1 cellular context compared by ENCODE assay signal in genomic region chr12:46471404-46471803, GRCh38.
TF ChIP-seq lines count a peak whose summit lies in the region.

No MANE protein-coding gene starts in this region.

TF ChIP-seq in IMR-90, 13 proteins besides CTCF, POLR2A, EP300 and RAD21 (continued from another document):
- TF ChIP-seq FOS (IDR thresholded peaks at IDR 0.05; ENCODE audit: low read depth, low read length) (no peak), USF2 (IDR thresholded peaks at IDR 0.05; ENCODE audit: low read depth, low read length) (no peak), MAFK (IDR thresholded peaks at IDR 0.05; ENCODE audit: low read depth, low read length) (no peak), BHLHE40 (IDR thresholded peaks at IDR 0.05; ENCODE audit: low read depth, low read length) (no peak)
